In the genomic region with DNA sequence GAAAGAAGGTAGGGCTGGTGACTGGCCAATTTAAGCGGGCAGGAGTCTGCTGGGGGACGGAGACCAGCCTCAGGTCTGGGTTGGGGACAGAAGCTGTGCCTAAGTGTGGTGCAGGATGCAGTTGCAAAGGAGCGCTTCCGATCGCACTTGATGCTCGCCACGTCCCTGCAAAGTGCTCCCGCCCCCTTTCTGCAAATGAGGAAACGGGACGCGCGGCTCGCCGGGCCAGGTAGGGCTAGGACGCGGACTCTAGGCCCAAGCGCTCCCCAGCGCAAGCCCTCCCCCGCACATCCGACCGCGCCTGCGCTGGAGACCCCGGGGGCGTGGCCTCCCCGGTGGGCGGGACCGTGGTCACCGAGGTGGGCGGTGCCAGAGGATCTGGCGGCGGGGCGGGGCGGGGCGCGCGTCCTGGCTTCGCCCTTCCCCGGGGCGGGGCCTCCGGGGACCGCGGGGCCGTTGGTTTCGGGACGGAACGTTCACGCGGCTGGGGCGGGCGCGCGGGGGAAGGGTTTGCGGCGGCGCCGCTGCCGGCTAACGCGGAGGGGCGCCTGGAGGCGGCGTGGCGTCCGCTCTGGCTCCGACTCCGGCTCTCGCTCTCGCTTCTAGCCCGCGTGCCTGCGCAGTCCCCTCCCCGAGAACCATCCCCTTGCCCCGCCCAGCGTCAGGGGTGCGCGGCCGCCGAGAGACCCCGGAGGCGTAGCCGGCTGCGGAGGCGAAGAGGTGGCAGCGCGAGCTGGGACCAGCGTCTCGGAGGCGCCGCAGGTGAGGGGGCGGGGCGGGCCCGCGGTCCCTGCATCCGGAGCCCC, we compare ENCODE assay signal across 8 cellular contexts. TPM values are rescaled to one million over a fixed set of nuclear protein-coding genes. Genes with fewer than 3 reads are reported as not detected.
DNase-seq lines count a peak whose midpoint lies in the region; ATAC-seq and TF ChIP-seq lines count a peak whose summit lies in the region.

Gene FAM118A (plus strand): TSS at position 513 of the 806 bp plus-strand sequence. CDS start 12,446 bp downstream, outside the sequence.

- peaks cover 12% of the 10 kb centered on the region for H4K20me1 ChIP-seq in GM23338 (replicated peaks; ENCODE audit: insufficient read depth)

- peak; percentile 88 for ATAC-seq in GM23338
- ATAC-seq in natural killer cell = peak; percentile 89 to 96 (median 92)

- no peaks in the 10 kb centered on the region for H3K36me3 ChIP-seq in GM23338 (ENCODE audit: insufficient read depth)

- H3K27ac Mint-ChIP-seq in GM23338 = peak within 1 kb of the TSS; percentile 93
- peak within 1 kb of the TSS; percentile 92 for H3K27ac Mint-ChIP-seq in activated T-helper 2 cell treated with anti-CD3 and anti-CD28 coated beads, Interferon-gamma antibody, Interleukin-2, Interleukin-4, amounts not matched to agents 10 μg/mL and 5 μg/mL and 100 μg/mL, durations not matched to agents 14 hours and 24 hours and 36 hours
- peak within 1 kb of the TSS; percentile 82 to 89 for H3K27ac Mint-ChIP-seq in natural killer cell

- H3K4me1 ChIP-seq in GM23338 (ENCODE audit: insufficient read depth) = peaks cover 20% of the 10 kb centered on the region

- H3K27ac ChIP-seq in GM23338 (ENCODE audit: low read depth) = peak within 1 kb of the TSS; percentile 92

- TF ChIP-seq CTCF in GM23338 (conservative IDR thresholded peaks at IDR 0.05; ENCODE audit: low read depth in 2 of 2) (0 out of 4 replicates have a peak, but pooled peaks of 1 of the 2 experiments have one; percentile 17), fibroblast of mammary gland (conservative IDR thresholded peaks at IDR 0.05; ENCODE audit: control insufficient read depth, insufficient read depth, low read depth, low read length) (no peak), natural killer cell (IDR thresholded peaks at IDR 0.05) (no peak)

- peak within 1 kb of the TSS; percentile 98 for H2AFZ ChIP-seq in GM23338

- H3K4me3 Mint-ChIP-seq in GM23338 = peak within 1 kb of the TSS; percentile 84
- peak within 1 kb of the TSS; percentile 84 for H3K4me3 Mint-ChIP-seq in activated T-helper 2 cell treated with anti-CD3 and anti-CD28 coated beads, Interferon-gamma antibody, Interleukin-2, Interleukin-4, amounts not matched to agents 10 μg/mL and 5 μg/mL and 100 μg/mL, durations not matched to agents 14 hours and 24 hours and 36 hours (ENCODE audit: low read depth)
- peak within 1 kb of the TSS; percentile 86 for H3K4me3 Mint-ChIP-seq in natural killer cell

- H3K36me3 Mint-ChIP-seq in GM23338 (ENCODE audit: low read depth) = peaks cover 6% of the 10 kb centered on the region; the same call in 2 of the 3 replicates
- H3K36me3 Mint-ChIP-seq in activated T-helper 2 cell treated with anti-CD3 and anti-CD28 coated beads, Interferon-gamma antibody, Interleukin-2, Interleukin-4, amounts not matched to agents 10 μg/mL and 5 μg/mL and 100 μg/mL, durations not matched to agents 14 hours and 24 hours and 36 hours (ENCODE audit: low read depth) = peaks cover 29% of the 10 kb centered on the region
- no peaks in the 10 kb centered on the region for H3K36me3 Mint-ChIP-seq in natural killer cell

- DNase-seq in EH (ENCODE audit: low read depth) = peak; percentile 90
- peak; percentile 95 for DNase-seq in GM23338 (ENCODE audit: low spot score)
- DNase-seq in LHCN-M2 (ENCODE audit: low read depth) = peak; percentile 82
- peak; percentile 97 for DNase-seq in RPMI8226
- peak; percentile 96 for DNase-seq in activated T-helper 2 cell treated with anti-CD3 and anti-CD28 coated beads, Interferon-gamma antibody, Interleukin-2, Interleukin-4, amounts not matched to agents 10 μg/mL and 5 μg/mL and 100 μg/mL, durations not matched to agents 14 hours and 24 hours and 36 hours (ENCODE audit: low spot score)
- DNase-seq in fibroblast of mammary gland (ENCODE audit: low read depth) = peak; percentile 86
- peak; percentile 100 for DNase-seq in natural killer cell
- DNase-seq in stimulated activated naive CD4-positive, alpha-beta T cell (lab: John Stamatoyannopoulos, UW) = peak; percentile 86 to 98 (median 96)

- H3K79me2 ChIP-seq in GM23338 (replicated peaks; ENCODE audit: insufficient read depth) = peaks cover 41% of the 10 kb centered on the region

- peak within 1 kb of the TSS; percentile 97 for H3K4me2 ChIP-seq in GM23338

- H3K27me3 ChIP-seq in GM23338 (ENCODE audit: insufficient read depth) = no peaks in the 10 kb centered on the region; the same call in 1 of the 2 replicates

- H3K9me2 ChIP-seq in GM23338 (ENCODE audit: insufficient read depth) = 0 out of 2 replicates have a peak, but pooled peaks cover 3% of the 10 kb centered on the region

- intact Hi-C loops in activated T-helper 2 cell treated with anti-CD3 and anti-CD28 coated beads, Interferon-gamma antibody, Interleukin-2, Interleukin-4, amounts not matched to agents 10 μg/mL and 5 μg/mL and 100 μg/mL, durations not matched to agents 14 hours and 24 hours and 36 hours (cut with micrococcal nuclease) = loop anchor here (1.0 to 10.0 kb wide), 2 partner anchors 9 to 105 kb away; partner anchors contain the start of genes RIBC2 and SMC1B
- intact Hi-C loops in natural killer cell (cut with micrococcal nuclease) = loop anchor here (1.0 to 10.0 kb wide), 3 partner anchors 9 to 975 kb away; no protein-coding TSS in a partner anchor

- peaks cover 14% of the 10 kb centered on the region for H3F3A ChIP-seq in GM23338 (replicated peaks; ENCODE audit: low read depth)

- H3K9me3 Mint-ChIP-seq in GM23338 = no peaks in the 10 kb centered on the region
- no peaks in the 10 kb centered on the region for H3K9me3 Mint-ChIP-seq in activated T-helper 2 cell treated with anti-CD3 and anti-CD28 coated beads, Interferon-gamma antibody, Interleukin-2, Interleukin-4, amounts not matched to agents 10 μg/mL and 5 μg/mL and 100 μg/mL, durations not matched to agents 14 hours and 24 hours and 36 hours
- H3K9me3 Mint-ChIP-seq in natural killer cell = no peaks in the 10 kb centered on the region

- H3K4me1 Mint-ChIP-seq in GM23338 (peaks cover 30% of the 10 kb centered on the region), natural killer cell (peaks cover 23 to 28% of the 10 kb centered on the region in 2 donors)
- H3K4me1 Mint-ChIP-seq in activated T-helper 2 cell treated with anti-CD3 and anti-CD28 coated beads, Interferon-gamma antibody, Interleukin-2, Interleukin-4, amounts not matched to agents 10 μg/mL and 5 μg/mL and 100 μg/mL, durations not matched to agents 14 hours and 24 hours and 36 hours (ENCODE audit: low read depth) = peaks cover 36% of the 10 kb centered on the region

- peaks cover 23% of the 10 kb centered on the region for H3K27me3 Mint-ChIP-seq in GM23338 (ENCODE audit: insufficient read depth, low read depth, poor library complexity)
- H3K27me3 Mint-ChIP-seq in activated T-helper 2 cell treated with anti-CD3 and anti-CD28 coated beads, Interferon-gamma antibody, Interleukin-2, Interleukin-4, amounts not matched to agents 10 μg/mL and 5 μg/mL and 100 μg/mL, durations not matched to agents 14 hours and 24 hours and 36 hours (ENCODE audit: low read depth) = no peaks in the 10 kb centered on the region
- no peaks in the 10 kb centered on the region for H3K27me3 Mint-ChIP-seq in natural killer cell (ENCODE audit: low read depth in 2 of 2)

- H3K4me3 ChIP-seq in GM23338 (peak within 1 kb of the TSS; percentile 95), fibroblast of mammary gland (ENCODE audit: control insufficient read depth, low read depth, low read length) (peak within 1 kb of the TSS; percentile 66)

TF ChIP-seq in GM23338, 12 proteins besides CTCF, POLR2A, EP300 and RAD21 (continues in another document):
- TF ChIP-seq JUNB (IDR thresholded peaks at IDR 0.05; ENCODE audit: unreplicated experiment) = no peak
- peak; percentile 76 for TF ChIP-seq POLR2AphosphoS5 (IDR thresholded peaks at IDR 0.05; ENCODE audit: low read depth)
- TF ChIP-seq, protein P1, sequence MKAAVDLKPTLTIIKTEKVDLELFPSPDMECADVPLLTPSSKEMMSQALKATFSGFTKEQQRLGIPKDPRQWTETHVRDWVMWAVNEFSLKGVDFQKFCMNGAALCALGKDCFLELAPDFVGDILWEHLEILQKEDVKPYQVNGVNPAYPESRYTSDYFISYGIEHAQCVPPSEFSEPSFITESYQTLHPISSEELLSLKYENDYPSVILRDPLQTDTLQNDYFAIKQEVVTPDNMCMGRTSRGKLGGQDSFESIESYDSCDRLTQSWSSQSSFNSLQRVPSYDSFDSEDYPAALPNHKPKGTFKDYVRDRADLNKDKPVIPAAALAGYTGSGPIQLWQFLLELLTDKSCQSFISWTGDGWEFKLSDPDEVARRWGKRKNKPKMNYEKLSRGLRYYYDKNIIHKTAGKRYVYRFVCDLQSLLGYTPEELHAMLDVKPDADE (IDR thresholded peaks at IDR 0.05) = peak; percentile 44; the same call in 1 of the 2 replicates
- no peak for TF ChIP-seq REST (IDR thresholded peaks at IDR 0.05; ENCODE audit: unreplicated experiment)

RNA-seq across cellular contexts. Expression of gene FAM118A, which starts in this region (rescaled TPM):
- 20.3 and 22.0 TPM in 2 replicates for total RNA-seq in GM23338 (2014; rRNA removed; shearing (Covaris generic))
- 9.8 and 11.9 TPM in 2 replicates for polyA plus RNA-seq in GM23338 (2016; fragmentation: Nextera tagmentation; extraction: Ambion mirVana)
- total RNA-seq in LHCN-M2 (2014; rRNA removed) (9.1 and 9.6 TPM in 2 replicates), natural killer cell (10 to 100 TPM; 42.0 to 67.2 (median 62.6) TPM)
- polyA plus RNA-seq in LHCN-M2 (2012) = 6.3 TPM
- total RNA-seq in activated T-helper 2 cell treated with anti-CD3 and anti-CD28 coated beads, Interferon-gamma antibody, Interleukin-2, Interleukin-4, amounts not matched to agents 10 μg/mL and 5 μg/mL and 100 μg/mL, durations not matched to agents 14 hours and 24 hours and 36 hours = 30.7 and 37.5 TPM in 2 replicates

Comparison
In these comparisons a context has a peak if more than half of its experiments do, and no peak if none do; other contexts are left out.
1. Peak in every context shown above with its lines: DNase-seq, ATAC-seq, H3K4me3 ChIP-seq and H3K27ac ChIP-seq.